In the genomic region with DNA sequence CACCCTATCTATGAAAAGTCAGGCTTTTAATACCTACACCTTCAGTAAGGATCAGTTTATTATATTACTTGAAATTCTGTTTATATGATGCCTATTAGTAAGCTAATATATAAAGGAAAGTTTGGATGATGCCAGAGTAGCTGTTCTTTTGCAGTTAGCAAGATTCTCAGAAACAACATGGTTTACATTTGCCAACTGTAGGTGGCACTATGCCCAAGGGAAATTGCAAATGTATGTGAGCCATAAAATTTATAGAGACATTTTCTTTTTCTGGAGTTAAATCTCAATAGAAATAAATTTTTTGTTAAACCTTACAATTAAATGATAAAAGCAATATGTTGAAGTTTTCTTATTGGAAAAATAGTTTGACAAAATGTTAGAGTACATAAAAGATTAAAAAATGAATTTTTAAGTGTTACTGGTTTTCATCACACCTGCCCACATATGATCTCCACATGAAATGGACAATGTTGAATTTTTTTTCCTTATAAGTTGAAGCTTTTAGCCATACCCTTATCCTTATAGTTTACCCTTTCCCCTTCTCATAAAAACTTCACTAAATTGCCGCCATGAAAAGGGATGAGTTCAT, we compare ENCODE assay signal across 8 cellular contexts. TPM values are rescaled to one million over a fixed set of nuclear protein-coding genes. Genes with fewer than 3 reads are reported as not detected.
DNase-seq lines count a peak whose midpoint lies in the region; ATAC-seq and TF ChIP-seq lines count a peak whose summit lies in the region.

No MANE protein-coding gene starts in this region.

- TF ChIP-seq CTCF in GM10248 (IDR thresholded peaks at IDR 0.05; ENCODE audit: control extremely low read depth, extremely low read depth, low read depth, missing control alignments) (peak; percentile 41), WTC11 (IDR thresholded peaks at IDR 0.05) (peak; percentile 14; the same call in 1 of the 2 replicates), progenitor cell of endocrine pancreas (IDR thresholded peaks at IDR 0.05; ENCODE audit: unreplicated experiment) (peak; percentile 76)

- H3K36me3 Mint-ChIP-seq in WTC11, result no peaks in the 10 kb centered on the region
- H3K36me3 Mint-ChIP-seq in progenitor cell of endocrine pancreas (ENCODE audit: insufficient read depth), result no peaks in the 10 kb centered on the region

- no peaks in the 10 kb centered on the region for H3K9me3 Mint-ChIP-seq in WTC11
- no peaks in the 10 kb centered on the region for H3K9me3 Mint-ChIP-seq in progenitor cell of endocrine pancreas (ENCODE audit: low read depth)

- H3K27ac Mint-ChIP-seq in WTC11, result no peak overlapping the region
- no peak overlapping the region for H3K27ac Mint-ChIP-seq in progenitor cell of endocrine pancreas

- POLR2A ChIA-PET in GM10248 (lab: Yijun Ruan, JAX) (no interaction called here), WTC11 (lab: Charles Lee) (interaction anchor here (0.6 kb wide), 1 partner anchor 12 kb away, joined by 3 read pairs; no protein-coding TSS in a partner anchor)

- CTCF ChIA-PET in GM10248 (lab: Yijun Ruan, JAX) (interaction anchor here (0.7 to 2.3 kb wide), 7 partner anchors 8 to 293 kb away, joined by 3 to 11 read pairs (median 4); no protein-coding TSS in a partner anchor), WTC11 (lab: Charles Lee) (interaction anchor here (0.7 to 6.2 kb wide), 9 partner anchors 9 to 293 kb away, joined by 3 to 40 read pairs (median 3); a partner anchor contains a TSS)

- in situ Hi-C loops in ACHN (cut with HindIII; ENCODE audit: low pct_ligation_motif_present, low pct_unique_long_range_greater_than_20kb, low sequenced_read_pairs), result no loop called here

- no peaks in the 10 kb centered on the region for H3K27me3 Mint-ChIP-seq in WTC11 (ENCODE audit: low read depth)
- no peaks in the 10 kb centered on the region for H3K27me3 Mint-ChIP-seq in progenitor cell of endocrine pancreas

- no peak overlapping the region for H3K4me3 Mint-ChIP-seq in WTC11
- H3K4me3 Mint-ChIP-seq in progenitor cell of endocrine pancreas (ENCODE audit: low read depth), result no peak overlapping the region

- H3K4me1 Mint-ChIP-seq in WTC11 (no peaks in the 10 kb centered on the region), progenitor cell of endocrine pancreas (ENCODE audit: low read depth) (no peaks in the 10 kb centered on the region)

- no peak for ATAC-seq in WTC11
- ATAC-seq in HG03196 (IDR thresholded peaks at IDR 0.05; ENCODE audit: unreplicated experiment), result no peak
- ATAC-seq in GM18907 (IDR thresholded peaks at IDR 0.05; ENCODE audit: unreplicated experiment), result no peak

- DNase-seq in ACHN (peak; percentile 50), GM10248 (ENCODE audit: extremely low spot score) (peak; percentile 32), NCI-H2029 (lab: John Stamatoyannopoulos, UW) (peak; percentile 23), WTC11 (ENCODE audit: low spot score) (no peak), fibroblast of gingiva (ENCODE audit: low read depth) (peak; percentile 46), progenitor cell of endocrine pancreas (ENCODE audit: low spot score, unreplicated experiment) (no peak)

TF ChIP-seq in WTC11, 78 proteins besides CTCF, POLR2A, EP300 and RAD21:
- TF ChIP-seq SP1 (CRISPR knock-in tag; conservative IDR thresholded peaks at IDR 0.05), result no peak
- TF ChIP-seq TCF7 (CRISPR knock-in tag; IDR thresholded peaks at IDR 0.05; ENCODE audit: low read depth), result no peak
- TF ChIP-seq, protein P1, sequence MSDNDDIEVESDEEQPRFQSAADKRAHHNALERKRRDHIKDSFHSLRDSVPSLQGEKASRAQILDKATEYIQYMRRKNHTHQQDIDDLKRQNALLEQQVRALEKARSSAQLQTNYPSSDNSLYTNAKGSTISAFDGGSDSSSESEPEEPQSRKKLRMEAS (CRISPR knock-in tag; IDR thresholded peaks at IDR 0.05), result no peak
- TF ChIP-seq, protein P2, sequence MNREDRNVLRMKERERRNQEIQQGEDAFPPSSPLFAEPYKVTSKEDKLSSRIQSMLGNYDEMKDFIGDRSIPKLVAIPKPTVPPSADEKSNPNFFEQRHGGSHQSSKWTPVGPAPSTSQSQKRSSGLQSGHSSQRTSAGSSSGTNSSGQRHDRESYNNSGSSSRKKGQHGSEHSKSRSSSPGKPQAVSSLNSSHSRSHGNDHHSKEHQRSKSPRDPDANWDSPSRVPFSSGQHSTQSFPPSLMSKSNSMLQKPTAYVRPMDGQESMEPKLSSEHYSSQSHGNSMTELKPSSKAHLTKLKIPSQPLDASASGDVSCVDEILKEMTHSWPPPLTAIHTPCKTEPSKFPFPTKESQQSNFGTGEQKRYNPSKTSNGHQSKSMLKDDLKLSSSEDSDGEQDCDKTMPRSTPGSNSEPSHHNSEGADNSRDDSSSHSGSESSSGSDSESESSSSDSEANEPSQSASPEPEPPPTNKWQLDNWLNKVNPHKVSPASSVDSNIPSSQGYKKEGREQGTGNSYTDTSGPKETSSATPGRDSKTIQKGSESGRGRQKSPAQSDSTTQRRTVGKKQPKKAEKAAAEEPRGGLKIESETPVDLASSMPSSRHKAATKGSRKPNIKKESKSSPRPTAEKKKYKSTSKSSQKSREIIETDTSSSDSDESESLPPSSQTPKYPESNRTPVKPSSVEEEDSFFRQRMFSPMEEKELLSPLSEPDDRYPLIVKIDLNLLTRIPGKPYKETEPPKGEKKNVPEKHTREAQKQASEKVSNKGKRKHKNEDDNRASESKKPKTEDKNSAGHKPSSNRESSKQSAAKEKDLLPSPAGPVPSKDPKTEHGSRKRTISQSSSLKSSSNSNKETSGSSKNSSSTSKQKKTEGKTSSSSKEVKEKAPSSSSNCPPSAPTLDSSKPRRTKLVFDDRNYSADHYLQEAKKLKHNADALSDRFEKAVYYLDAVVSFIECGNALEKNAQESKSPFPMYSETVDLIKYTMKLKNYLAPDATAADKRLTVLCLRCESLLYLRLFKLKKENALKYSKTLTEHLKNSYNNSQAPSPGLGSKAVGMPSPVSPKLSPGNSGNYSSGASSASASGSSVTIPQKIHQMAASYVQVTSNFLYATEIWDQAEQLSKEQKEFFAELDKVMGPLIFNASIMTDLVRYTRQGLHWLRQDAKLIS (CRISPR knock-in tag; IDR thresholded peaks at IDR 0.05; ENCODE audit: borderline replicate concordance), result no peak
- no peak for TF ChIP-seq TEAD4 (CRISPR knock-in tag; IDR thresholded peaks at IDR 0.05)
- TF ChIP-seq MXD4 (CRISPR knock-in tag; IDR thresholded peaks at IDR 0.05; ENCODE audit: borderline replicate concordance), result no peak
- TF ChIP-seq, protein P3, sequence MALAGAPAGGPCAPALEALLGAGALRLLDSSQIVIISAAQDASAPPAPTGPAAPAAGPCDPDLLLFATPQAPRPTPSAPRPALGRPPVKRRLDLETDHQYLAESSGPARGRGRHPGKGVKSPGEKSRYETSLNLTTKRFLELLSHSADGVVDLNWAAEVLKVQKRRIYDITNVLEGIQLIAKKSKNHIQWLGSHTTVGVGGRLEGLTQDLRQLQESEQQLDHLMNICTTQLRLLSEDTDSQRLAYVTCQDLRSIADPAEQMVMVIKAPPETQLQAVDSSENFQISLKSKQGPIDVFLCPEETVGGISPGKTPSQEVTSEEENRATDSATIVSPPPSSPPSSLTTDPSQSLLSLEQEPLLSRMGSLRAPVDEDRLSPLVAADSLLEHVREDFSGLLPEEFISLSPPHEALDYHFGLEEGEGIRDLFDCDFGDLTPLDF (CRISPR knock-in tag; IDR thresholded peaks at IDR 0.05), result no peak
- TF ChIP-seq SMAD3 (CRISPR knock-in tag; IDR thresholded peaks at IDR 0.05; ENCODE audit: borderline replicate concordance), result no peak
- no peak for TF ChIP-seq CREM (CRISPR knock-in tag; IDR thresholded peaks at IDR 0.05)
- TF ChIP-seq, protein P4, sequence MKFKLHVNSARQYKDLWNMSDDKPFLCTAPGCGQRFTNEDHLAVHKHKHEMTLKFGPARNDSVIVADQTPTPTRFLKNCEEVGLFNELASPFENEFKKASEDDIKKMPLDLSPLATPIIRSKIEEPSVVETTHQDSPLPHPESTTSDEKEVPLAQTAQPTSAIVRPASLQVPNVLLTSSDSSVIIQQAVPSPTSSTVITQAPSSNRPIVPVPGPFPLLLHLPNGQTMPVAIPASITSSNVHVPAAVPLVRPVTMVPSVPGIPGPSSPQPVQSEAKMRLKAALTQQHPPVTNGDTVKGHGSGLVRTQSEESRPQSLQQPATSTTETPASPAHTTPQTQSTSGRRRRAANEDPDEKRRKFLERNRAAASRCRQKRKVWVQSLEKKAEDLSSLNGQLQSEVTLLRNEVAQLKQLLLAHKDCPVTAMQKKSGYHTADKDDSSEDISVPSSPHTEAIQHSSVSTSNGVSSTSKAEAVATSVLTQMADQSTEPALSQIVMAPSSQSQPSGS (CRISPR knock-in tag; IDR thresholded peaks at IDR 0.05; ENCODE audit: borderline replicate concordance, low read depth), result no peak
- TF ChIP-seq RORB (CRISPR knock-in tag; IDR thresholded peaks at IDR 0.05), result no peak
- no peak for TF ChIP-seq ZNF317 (CRISPR knock-in tag; IDR thresholded peaks at IDR 0.05; ENCODE audit: borderline replicate concordance, low read depth)
- no peak for TF ChIP-seq OVOL2 (CRISPR knock-in tag; IDR thresholded peaks at IDR 0.05; ENCODE audit: borderline replicate concordance)
- TF ChIP-seq ETV6 (CRISPR knock-in tag; IDR thresholded peaks at IDR 0.05), result no peak
TF ChIP-seq in WTC11: peak in this region for 0.

RNA-seq across cellular contexts. Expression of a gene that starts 32.1 kb away (rescaled TPM):
- total RNA-seq in WTC11 (2021) (0.15 to 0.53 TPM (median 0.30 TPM) in 3 replicates), progenitor cell of endocrine pancreas (0.65 and 0.95 TPM in 2 replicates)

RNA-seq across cellular contexts. Expression of a gene that starts 48.5 kb away (rescaled TPM):
- total RNA-seq in WTC11 (2021), result 0.13 to 0.21 TPM (median 0.18 TPM) in 3 replicates
- total RNA-seq in progenitor cell of endocrine pancreas, result not detected in 2 replicates

Comparison
In these comparisons a context has a peak if more than half of its experiments do, and no peak if none do; other contexts are left out.
1. DNase-seq: peak in ACHN (single experiment), GM10248 (single experiment), NCI-H2029 (single experiment) and fibroblast of gingiva (single experiment); none in WTC11 (single experiment) and progenitor cell of endocrine pancreas (single experiment).
2. CTCF ChIP-seq: peak in every context shown above with its lines; median percentile 76 in progenitor cell of endocrine pancreas; 41 in GM10248; 14 in WTC11.